8 cellular contexts compared by ENCODE assay signal in genomic region chr15:66252411-66253295, GRCh38. TPM values are rescaled to one million over a fixed set of nuclear protein-coding genes. Genes with fewer than 3 reads are reported as not detected.
DNase-seq lines count a peak whose midpoint lies in the region; ATAC-seq and TF ChIP-seq lines count a peak whose summit lies in the region.

No MANE protein-coding gene starts in this region.

- H3K9me3 Mint-ChIP-seq in GM23338 (no peaks in the 10 kb centered on the region), glutamatergic neuron (ENCODE audit: unreplicated experiment) (peaks cover 6% of the 10 kb centered on the region)
- no peaks in the 10 kb centered on the region for H3K9me3 Mint-ChIP-seq in activated naive CD4-positive, alpha-beta T cell treated with anti-CD3 and anti-CD28 coated beads for 36 hours

- H3K4me1 Mint-ChIP-seq in GM23338 (peaks cover 39% of the 10 kb centered on the region), glutamatergic neuron (ENCODE audit: low read depth, unreplicated experiment) (peaks cover 2% of the 10 kb centered on the region)
- H3K4me1 Mint-ChIP-seq in activated naive CD4-positive, alpha-beta T cell treated with anti-CD3 and anti-CD28 coated beads for 36 hours (ENCODE audit: low read depth): peaks cover 10% of the 10 kb centered on the region

- TF ChIP-seq EP300 in upper lobe of left lung (IDR thresholded peaks at IDR 0.05): no peak

- H3K9ac ChIP-seq in PC-3 (ENCODE audit: low read length): no peak overlapping the region

- TF ChIP-seq CTCF in AG09309 (IDR thresholded peaks at IDR 0.05; ENCODE audit: control insufficient read depth, insufficient read depth, low read depth, low read length, missing control alignments): peak; percentile 61
- peak; percentile 57 to 65 for TF ChIP-seq CTCF in GM23338 (conservative IDR thresholded peaks at IDR 0.05; ENCODE audit: low read depth in 2 of 2)
- peak; percentile 66 for TF ChIP-seq CTCF in PC-3 (conservative IDR thresholded peaks at IDR 0.05; ENCODE audit: low read depth, low read length)
- TF ChIP-seq CTCF in glutamatergic neuron (IDR thresholded peaks at IDR 0.05; ENCODE audit: partially characterized antibody, unreplicated experiment): peak; percentile 62
- TF ChIP-seq CTCF in upper lobe of left lung (IDR thresholded peaks at IDR 0.05): peak; percentile 36 to 58 (median 46)

- DNase-seq in AG09309 (ENCODE audit: low read depth): no peak
- DNase-seq in GM23338 (ENCODE audit: low spot score): peak; percentile 78
- peak; percentile 53 for DNase-seq in PC-3
- DNase-seq in activated naive CD4-positive, alpha-beta T cell treated with anti-CD3 and anti-CD28 coated beads for 36 hours: peak; percentile 64
- DNase-seq in glutamatergic neuron: peak; percentile 83
- DNase-seq in nucleus accumbens (lab: John Stamatoyannopoulos, UW): peak in 31 of 56 donors; percentile 5 to 64 (median 17)
- DNase-seq in upper lobe of left lung: peak; percentile 36 to 93

- ATAC-seq in GM23338 (peak; percentile 54), PC-3 (peak; percentile 75), upper lobe of left lung (ENCODE audit: low FRiP score in 2 of 2) (peak; percentile 47 to 80), GM18873 (IDR thresholded peaks at IDR 0.05; ENCODE audit: low FRiP score, unreplicated experiment) (no peak)

- H4K20me1 ChIP-seq in GM23338 (replicated peaks; ENCODE audit: insufficient read depth) (no peaks in the 10 kb centered on the region), PC-3 (ENCODE audit: low read length) (no peaks in the 10 kb centered on the region)

- no peak overlapping the region for H3K27ac Mint-ChIP-seq in GM23338
- no peak overlapping the region for H3K27ac Mint-ChIP-seq in activated naive CD4-positive, alpha-beta T cell treated with anti-CD3 and anti-CD28 coated beads for 36 hours
- no peak overlapping the region for H3K27ac Mint-ChIP-seq in glutamatergic neuron (ENCODE audit: unreplicated experiment)

- H3K79me2 ChIP-seq in GM23338 (replicated peaks; ENCODE audit: insufficient read depth) (no peaks in the 10 kb centered on the region), PC-3 (ENCODE audit: low read length) (no peaks in the 10 kb centered on the region)

- no TSS peak for BruUV-seq in PC-3 (replicated peaks; lab: Mats Ljungman, UMichigan)

- H3K4me3 ChIP-seq in AG09309 (ENCODE audit: control insufficient read depth, low read depth, low read length): peak overlapping the region; percentile 47
- H3K4me3 ChIP-seq in GM23338: peak overlapping the region; percentile 99
- H3K4me3 ChIP-seq in PC-3 (ENCODE audit: low read length): peak overlapping the region; percentile 73
- H3K4me3 ChIP-seq in upper lobe of left lung: peak overlapping the region; percentile 23 to 58 (median 49)

- CTCF ChIA-PET in PC-3 (lab: Charles Lee): no interaction called here
- CTCF ChIA-PET in activated naive CD4-positive, alpha-beta T cell treated with anti-CD3 and anti-CD28 coated beads for 36 hours (lab: Charles Lee): no interaction called here

- no peaks in the 10 kb centered on the region for H3K9me3 ChIP-seq in PC-3 (ENCODE audit: low read length)
- no peaks in the 10 kb centered on the region for H3K9me3 ChIP-seq in upper lobe of left lung

- no peaks in the 10 kb centered on the region for H3K9me2 ChIP-seq in GM23338 (ENCODE audit: insufficient read depth)
- H3K9me2 ChIP-seq in PC-3 (replicated peaks; ENCODE audit: low read length): no peaks in the 10 kb centered on the region

- H3K36me3 Mint-ChIP-seq in GM23338 (ENCODE audit: low read depth) (peaks cover 3% of the 10 kb centered on the region; the same call in 1 of the 3 replicates), glutamatergic neuron (ENCODE audit: unreplicated experiment) (no peaks in the 10 kb centered on the region)
- no peaks in the 10 kb centered on the region for H3K36me3 Mint-ChIP-seq in activated naive CD4-positive, alpha-beta T cell treated with anti-CD3 and anti-CD28 coated beads for 36 hours (ENCODE audit: low read depth)

- H3K4me3 Mint-ChIP-seq in GM23338: peak overlapping the region; percentile 79
- H3K4me3 Mint-ChIP-seq in activated naive CD4-positive, alpha-beta T cell treated with anti-CD3 and anti-CD28 coated beads for 36 hours: peak overlapping the region; percentile 65
- peak overlapping the region; percentile 81 for H3K4me3 Mint-ChIP-seq in glutamatergic neuron (ENCODE audit: unreplicated experiment)

- WGBS in upper lobe of left lung, 2 donors: 0 to 2% methylated on average over 9 to 61 of the region's 79 CpGs

- H3K27ac ChIP-seq in GM23338 (ENCODE audit: low read depth) (no peak overlapping the region), PC-3 (ENCODE audit: low read length) (no peak overlapping the region), upper lobe of left lung (no peak overlapping the region)

- no peaks in the 10 kb centered on the region for H3K36me3 ChIP-seq in GM23338 (ENCODE audit: insufficient read depth)
- H3K36me3 ChIP-seq in PC-3 (ENCODE audit: low read depth, low read length): no peaks in the 10 kb centered on the region
- H3K36me3 ChIP-seq in upper lobe of left lung: no peaks in the 10 kb centered on the region

- peak overlapping the region; percentile 99 for H2AFZ ChIP-seq in GM23338
- H2AFZ ChIP-seq in PC-3 (ENCODE audit: low read length): peak overlapping the region; percentile 95

- TF ChIP-seq POLR2A in upper lobe of left lung (IDR thresholded peaks at IDR 0.05): no peak

- peaks cover 67% of the 10 kb centered on the region for H3K27me3 Mint-ChIP-seq in GM23338 (ENCODE audit: insufficient read depth, low read depth, poor library complexity)
- H3K27me3 Mint-ChIP-seq in activated naive CD4-positive, alpha-beta T cell treated with anti-CD3 and anti-CD28 coated beads for 36 hours (ENCODE audit: low read depth): peaks cover 58% of the 10 kb centered on the region
- H3K27me3 Mint-ChIP-seq in glutamatergic neuron (ENCODE audit: unreplicated experiment): peaks cover 27% of the 10 kb centered on the region

- H3K27me3 ChIP-seq in GM23338 (ENCODE audit: insufficient read depth): peaks cover 78% of the 10 kb centered on the region
- H3K27me3 ChIP-seq in PC-3 (ENCODE audit: low read length): peaks cover 17% of the 10 kb centered on the region; the same call in 1 of the 2 replicates
- H3K27me3 ChIP-seq in upper lobe of left lung: peaks cover 0 to 35% (median 12%) of the 10 kb centered on the region in 4 donors

- H3K4me2 ChIP-seq in GM23338 (peak overlapping the region; percentile 100), PC-3 (ENCODE audit: low read length) (peak overlapping the region; percentile 99)

- H3F3A ChIP-seq in GM23338 (replicated peaks; ENCODE audit: low read depth) (peaks cover 20% of the 10 kb centered on the region), PC-3 (ENCODE audit: low read length, unreplicated experiment) (no peaks in the 10 kb centered on the region)

- intact Hi-C loops in PC-3 (cut with micrococcal nuclease): loop anchor here (1.0 kb wide), 1 partner anchor 36 kb away; no protein-coding TSS in a partner anchor
- intact Hi-C loops in activated naive CD4-positive, alpha-beta T cell treated with anti-CD3 and anti-CD28 coated beads for 36 hours (cut with micrococcal nuclease): loop anchor here (2.0 kb wide), 2 partner anchors 34 to 246 kb away; no protein-coding TSS in a partner anchor

- POLR2A ChIA-PET in PC-3 (lab: Charles Lee; ENCODE audit: unreplicated experiment): no interaction called here

- H3K4me1 ChIP-seq in GM23338 (ENCODE audit: insufficient read depth) (peaks cover 40% of the 10 kb centered on the region), PC-3 (ENCODE audit: insufficient read depth, low read length) (no peaks in the 10 kb centered on the region), upper lobe of left lung (peaks cover 28 to 30% (median 29%) of the 10 kb centered on the region in 4 donors)

RNA-seq across cellular contexts. Expression of gene MEGF11, which starts 0.9 kb away (rescaled TPM):
- total RNA-seq in GM23338 (2014; rRNA removed; shearing (Covaris generic)): 1.3 and 2.4 TPM in 2 replicates
- polyA plus RNA-seq in GM23338 (2016; fragmentation: Nextera tagmentation; extraction: Ambion mirVana): 1.1 and 1.9 TPM in 2 replicates
- total RNA-seq in PC-3 (2014; rRNA removed) (not detected in 2 replicates), glutamatergic neuron (ENCODE audit: unreplicated experiment) (2.6 TPM), upper lobe of left lung (1 to 10 TPM in 3 of 6 donors, not detected in 3; 1.5 to 4.0 (median 3.5) TPM)
- under 1 TPM in 1 of 2 experiments, not detected in 1; 0.05 TPM for total RNA-seq in activated naive CD4-positive, alpha-beta T cell treated with anti-CD3 and anti-CD28 coated beads for 36 hours

RNA-seq across cellular contexts. Expression of gene DIS3L, which starts 40.7 kb away (rescaled TPM):
- 21.8 and 35.7 TPM in 2 replicates for total RNA-seq in GM23338 (2014; rRNA removed; shearing (Covaris generic))
- polyA plus RNA-seq in GM23338 (2016; fragmentation: Nextera tagmentation; extraction: Ambion mirVana): 7.1 and 8.9 TPM in 2 replicates
- total RNA-seq in PC-3 (2014; rRNA removed) (18.7 and 19.9 TPM in 2 replicates), glutamatergic neuron (ENCODE audit: unreplicated experiment) (6.0 TPM), upper lobe of left lung (10 to 100 TPM; 20.1 to 48.2 (median 26.9) TPM)
- total RNA-seq in activated naive CD4-positive, alpha-beta T cell treated with anti-CD3 and anti-CD28 coated beads for 36 hours: 10 to 100 TPM; 24.0 to 24.6 TPM

Comparison
In these comparisons a context has a peak if more than half of its experiments do, and no peak if none do; other contexts are left out.
1. H3K4me3 ChIP-seq: peak in every context shown above with its lines; median percentile 99 in GM23338; 73 in PC-3; 49 in upper lobe of left lung; 47 in AG09309.